1 cellular context compared by ENCODE assay signal in genomic region chr15:99618941-99619411, GRCh38.
TF ChIP-seq lines count a peak whose summit lies in the region.

No MANE protein-coding gene starts in this region.

TF ChIP-seq in WTC11, 78 proteins besides CTCF, POLR2A, EP300 and RAD21 (continued from another document):
- TF ChIP-seq ATF6 (CRISPR knock-in tag; IDR thresholded peaks at IDR 0.05) = no peak
- no peak for TF ChIP-seq ZBTB21 (CRISPR knock-in tag; IDR thresholded peaks at IDR 0.05; ENCODE audit: borderline replicate concordance)
- TF ChIP-seq ZNF416 (CRISPR knock-in tag; IDR thresholded peaks at IDR 0.05) = no peak
- no peak for TF ChIP-seq NFATC4 (CRISPR knock-in tag; IDR thresholded peaks at IDR 0.05)
- TF ChIP-seq OVOL2 (CRISPR knock-in tag; IDR thresholded peaks at IDR 0.05; ENCODE audit: borderline replicate concordance) = no peak
- no peak for TF ChIP-seq ZBTB43 (CRISPR knock-in tag; IDR thresholded peaks at IDR 0.05)
- TF ChIP-seq ZNF317 (CRISPR knock-in tag; IDR thresholded peaks at IDR 0.05; ENCODE audit: borderline replicate concordance, low read depth) = no peak
